In the genomic region with DNA sequence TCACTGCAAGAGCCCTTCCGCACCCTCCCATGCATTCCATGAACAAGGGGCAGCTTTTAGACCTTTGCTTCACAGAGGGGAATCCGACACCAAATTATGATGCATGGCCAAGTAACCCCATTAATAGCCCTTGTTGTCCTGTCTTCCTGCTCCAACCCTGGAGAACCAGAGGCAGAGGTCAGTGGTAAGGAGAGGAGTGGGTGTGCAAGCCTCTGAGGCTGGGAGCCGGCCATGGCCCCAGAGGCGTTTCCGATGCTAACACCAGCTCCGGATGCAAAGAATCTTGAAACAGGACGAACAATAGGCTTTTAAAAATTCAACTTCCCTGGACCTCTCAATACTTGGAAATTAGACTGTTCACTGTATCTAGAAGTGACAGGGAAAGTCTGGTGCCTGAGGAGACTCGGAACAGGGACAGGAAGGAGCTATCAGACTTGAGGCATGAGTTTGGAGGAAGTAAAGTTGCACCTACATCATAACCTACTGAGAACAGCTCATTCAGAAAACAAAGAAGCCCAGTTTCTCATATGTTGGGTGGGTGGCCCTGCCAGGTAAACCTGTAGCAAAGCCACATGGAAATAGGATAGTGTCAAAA, we compare ENCODE assay signal across 23 cellular contexts.
"Had no signal": no experiment of that assay in that cellular context is flagged by ENCODE, and none has a peak within 500 bp of the region (broad histone marks: within the 10 kb centered on the region; RNA-seq: fewer than 3 reads in every experiment).

No MANE protein-coding gene starts in this region.

- H3K9ac ChIP-seq: parathyroid adenoma had no signal

- H3K27me3 ChIP-seq: hepatocyte, tibial artery, upper lobe of right lung had no signal

- H3K4me3 ChIP-seq: heart right ventricle, hepatocyte, left ventricle myocardium inferior, lung, mucosa of descending colon, psoas muscle, skin epidermis, suprapubic skin, thoracic aorta, tibial artery, upper lobe of right lung had no signal

- H3K36me3 ChIP-seq: heart right ventricle, left ventricle myocardium inferior, suprapubic skin, thoracic aorta, tibial artery, upper lobe of right lung had no signal

- DNase-seq: heart right ventricle; islet precursor cell; left ventricle myocardium inferior; midbrain; mucosa of descending colon; naive thymus-derived CD4-positive, alpha-beta T cell; nucleus accumbens; psoas muscle; stimulated activated CD4-positive, alpha-beta T cell treated with anti-CD3 and anti-CD28 coated beads, Interleukin-12 subunit alpha, Interleukin-12 subunit beta, amount 100 ng/mL, for 4 hours; stimulated activated CD4-positive, alpha-beta T cell treated with anti-CD3 and anti-CD28 coated beads, Interleukin-15, amount 100 ng/mL, for 24 hours; stimulated activated CD4-positive, alpha-beta T cell treated with anti-CD3 and anti-CD28 coated beads, Interleukin-2, amount 100 ng/mL, for 24 hours; stimulated activated CD4-positive, alpha-beta T cell treated with anti-CD3 and anti-CD28 coated beads, Interleukin-4, amount 100 ng/mL, for 1 hour; stimulated activated naive CD4-positive, alpha-beta T cell; tibial artery; trophoblast cell; upper lobe of right lung had no signal

- H3K9me3 ChIP-seq: heart right ventricle, left ventricle myocardium inferior, mucosa of descending colon, psoas muscle, suprapubic skin, thoracic aorta, tibial artery, upper lobe of right lung had no signal

- H3K4me2 ChIP-seq: hepatocyte had no signal

- ATAC-seq: heart right ventricle; mucosa of descending colon; naive thymus-derived CD4-positive, alpha-beta T cell; psoas muscle; sciatic nerve; upper lobe of right lung had no signal

- H3K27ac ChIP-seq: heart right ventricle, hepatocyte, left ventricle myocardium inferior, parathyroid adenoma, psoas muscle, skin epidermis, suprapubic skin, tibial artery, upper lobe of right lung had no signal

- H2AFZ ChIP-seq: hepatocyte, parathyroid adenoma had no signal

- H3K4me1 ChIP-seq: heart right ventricle, left ventricle myocardium inferior, parathyroid adenoma, psoas muscle, suprapubic skin, upper lobe of right lung had no signal
